Comparison of ENCODE assay signal across 21 cellular contexts in the genomic region with DNA sequence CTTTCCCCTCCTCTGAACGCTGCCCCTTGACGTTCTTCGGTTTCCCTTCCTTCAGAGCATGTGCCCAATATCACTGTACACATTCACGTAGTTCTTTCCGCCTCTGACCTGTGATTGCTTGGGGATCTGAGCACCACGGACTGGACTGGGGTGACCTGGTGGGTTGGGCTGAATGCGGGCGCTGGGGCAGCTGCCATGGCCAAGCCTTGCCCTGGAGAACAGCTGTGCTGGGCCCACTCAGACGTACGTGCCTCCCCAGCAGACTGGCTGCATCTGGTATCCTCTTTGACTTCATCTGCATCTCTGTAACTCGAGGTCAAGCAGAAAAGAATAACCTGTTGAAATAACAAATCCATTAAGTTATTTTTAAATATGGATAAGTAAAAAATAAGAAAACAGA. TPM values are rescaled to one million over a fixed set of nuclear protein-coding genes. Genes with fewer than 3 reads are reported as not detected.
DNase-seq lines count a peak whose midpoint lies in the region; ATAC-seq, FAIRE-seq and TF ChIP-seq lines count a peak whose summit lies in the region.
"Had no signal": no experiment of that assay in that cellular context is flagged by ENCODE, and none has a peak within 500 bp of the region (broad histone marks: within the 10 kb centered on the region; RNA-seq: fewer than 3 reads in every experiment).

No MANE protein-coding gene starts in this region.

- no TSS peak for BruUV-seq in K562 (replicated peaks; lab: Mats Ljungman, UMichigan)

- ATAC-seq in K562 (no peak), psoas muscle (peak in 3 of 4 donors; percentile 23 to 53 (median 50))

- H3K27ac Mint-ChIP-seq in endothelial cell (ENCODE audit: unreplicated experiment): no peak overlapping the region
- H3K27ac Mint-ChIP-seq: CD4-positive, alpha-beta T cell; H9 had no signal

- H3K27me3 ChIP-seq in left ventricle myocardium inferior (ENCODE audit: low read depth) (no peaks in the 10 kb centered on the region), K562 (ENCODE audit: control insufficient read depth in 2 of 2, insufficient read depth in 2 of 2, low read length in 2 of 2) (no peaks in the 10 kb centered on the region), psoas muscle (ENCODE audit: insufficient read depth in 3 of 3, low read length in 2 of 3) (no peaks in the 10 kb centered on the region), esophagus muscularis mucosa (no peaks in the 10 kb centered on the region)

- no peaks in the 10 kb centered on the region for H4K20me1 ChIP-seq in K562 (replicated peaks; ENCODE audit: control insufficient read depth, insufficient read depth, low read length)

- H3K36me3 Mint-ChIP-seq in endothelial cell (ENCODE audit: low read depth, unreplicated experiment): no peaks in the 10 kb centered on the region

- no peaks in the 10 kb centered on the region for H3K9me1 ChIP-seq in K562 (ENCODE audit: control insufficient read depth, insufficient read depth, low read length)

- no peaks in the 10 kb centered on the region for H3K36me3 ChIP-seq in left ventricle myocardium inferior
- H3K36me3 ChIP-seq in K562 (ENCODE audit: control insufficient read depth, insufficient read depth, low read length): no peaks in the 10 kb centered on the region
- no peaks in the 10 kb centered on the region for H3K36me3 ChIP-seq in psoas muscle (ENCODE audit: insufficient read depth in 1 of 2, low read depth in 1 of 2)
- no peaks in the 10 kb centered on the region for H3K36me3 ChIP-seq in esophagus muscularis mucosa

- POLR2A ChIA-PET in K562 (lab: Yijun Ruan, JAX): interaction anchor here (0.8 to 1.7 kb wide), 4 partner anchors 10 to 256 kb away, joined by 3 to 5 read pairs (median 4); no protein-coding TSS in a partner anchor

- H3K4me2 ChIP-seq in K562 (ENCODE audit: insufficient read depth, low read length): no peak overlapping the region

- DNase-seq in left ventricle myocardium inferior: no peak
- DNase-seq in cardiac septum (ENCODE audit: low spot score): no peak
- no peak for DNase-seq in K562 (ENCODE audit: extremely low read depth in 1 of 4, low spot score in 3 of 4)
- no peak for DNase-seq in psoas muscle
- DNase-seq in endothelial cell (ENCODE audit: low spot score): no peak
- no peak for DNase-seq in esophagus muscularis mucosa (ENCODE audit: extremely low spot score)
- no peak for DNase-seq in A172 (ENCODE audit: low spot score)
- DNase-seq: ACHN; Caco-2; CD4-positive, alpha-beta T cell; DMS79 treated with DMSO at 0.1 percent for 48 hours; GF-D8; H9; IMR-90 had no signal

- peaks cover 22% of the 10 kb centered on the region for H3K4me1 ChIP-seq in left ventricle myocardium inferior
- no peaks in the 10 kb centered on the region; a peak in 1 of 5 replicates for H3K4me1 ChIP-seq in K562 (replicated peaks in 1 of 2; ENCODE audit: control insufficient read depth in 2 of 2, insufficient read depth in 2 of 2, low read length in 2 of 2)
- no peaks in the 10 kb centered on the region for H3K4me1 ChIP-seq in psoas muscle
- H3K4me1 ChIP-seq in esophagus muscularis mucosa: peaks cover 0 to 12% (median 9%) of the 10 kb centered on the region in 4 donors
- H3K4me1 ChIP-seq: Caco-2 had no signal

- CTCF ChIA-PET in K562 (lab: Yijun Ruan, JAX; ENCODE audit: low intra/inter-chr PET ratio): interaction anchor here (2.2 kb wide), 1 partner anchor 234 kb away, joined by 14 read pairs; no protein-coding TSS in a partner anchor

- H3K9ac ChIP-seq in K562 (ENCODE audit: insufficient read depth in 1 of 2, low read depth in 2 of 2, low read length in 2 of 2): peak overlapping the region in 1 of 2 experiments; percentile 60; a peak in 1 of 4 replicates

- TF ChIP-seq RAD21 in K562 (CRISPR knock-in tag; conservative IDR thresholded peaks at IDR 0.05 in 1 of 2, IDR thresholded peaks at IDR 0.05 in 1 of 2): no peak

- no peak for TF ChIP-seq POLR2A in K562 (conservative IDR thresholded peaks at IDR 0.05)
- TF ChIP-seq POLR2A in esophagus muscularis mucosa (IDR thresholded peaks at IDR 0.05; ENCODE audit: low read depth): no peak

- in situ Hi-C loops in K562 (cut with MboI): no loop called here

- H3K4me3 Mint-ChIP-seq in endothelial cell (ENCODE audit: unreplicated experiment): no peak overlapping the region
- H3K4me3 Mint-ChIP-seq: CD4-positive, alpha-beta T cell; H9 had no signal

- peaks cover 15% of the 10 kb centered on the region for H3K4me1 Mint-ChIP-seq in endothelial cell (ENCODE audit: unreplicated experiment)

- H3K4me3 ChIP-seq in left ventricle myocardium inferior: no peak overlapping the region
- H3K4me3 ChIP-seq in K562: no peak overlapping the region
- H3K4me3 ChIP-seq in psoas muscle: no peak overlapping the region
- no peak overlapping the region for H3K4me3 ChIP-seq in esophagus muscularis mucosa
- H3K4me3 ChIP-seq: GM12878 had no signal

- TF ChIP-seq EP300 in K562 (IDR thresholded peaks at IDR 0.05; ENCODE audit: low read length) (no peak), esophagus muscularis mucosa (IDR thresholded peaks at IDR 0.05) (no peak)

- H3K27me3 Mint-ChIP-seq in endothelial cell (ENCODE audit: unreplicated experiment): no peaks in the 10 kb centered on the region
- H3K27me3 Mint-ChIP-seq: CD4-positive, alpha-beta T cell had no signal

- peak overlapping the region; percentile 31 for H3K27ac ChIP-seq in left ventricle myocardium inferior (replicated peaks)
- H3K27ac ChIP-seq in K562 (ENCODE audit: extremely low read depth, low read depth, low read length): no peak overlapping the region
- no peak overlapping the region for H3K27ac ChIP-seq in psoas muscle
- no peak overlapping the region for H3K27ac ChIP-seq in esophagus muscularis mucosa (replicated peaks in 1 of 4)
- H3K27ac ChIP-seq: C4-2B had no signal

- 23% methylated on average over 11 of the region's 11 CpGs for WGBS in K562 (ENCODE audit: insufficient coverage, low coverage, missing lambda C conversion rate)
- 34 to 40% (median 35%) methylated on average over 11 of the region's 11 CpGs for WGBS in psoas muscle, 3 donors
- 72% methylated on average over 11 of the region's 11 CpGs for whole genome bisulfite sequencing in esophagus muscularis mucosa

- no peak for FAIRE-seq in K562 (lab: Jason Lieb, UNC)
- FAIRE-seq: A204.1, D721Med, GM12878, GM19239, H1, HTR-8/SVneo had no signal

- no peak for TF ChIP-seq CTCF in left ventricle myocardium inferior (IDR thresholded peaks at IDR 0.05; ENCODE audit: borderline replicate concordance)
- no peak for TF ChIP-seq CTCF in K562 (IDR thresholded peaks at IDR 0.05 in 2 of 3, conservative IDR thresholded peaks at IDR 0.05 in 1 of 3; ENCODE audit: insufficient read depth in 2 of 3, low read depth in 1 of 3, low read length in 3 of 3)
- TF ChIP-seq CTCF in psoas muscle (IDR thresholded peaks at IDR 0.05): no peak
- no peak for TF ChIP-seq CTCF in endothelial cell (IDR thresholded peaks at IDR 0.05; ENCODE audit: unreplicated experiment)
- no peak for TF ChIP-seq CTCF in esophagus muscularis mucosa (IDR thresholded peaks at IDR 0.05)

- no peaks in the 10 kb centered on the region for H3K9me3 ChIP-seq in left ventricle myocardium inferior (replicated peaks)
- no peaks in the 10 kb centered on the region for H3K9me3 ChIP-seq in K562 (replicated peaks; ENCODE audit: control insufficient read depth, insufficient read depth, low read depth, low read length)
- H3K9me3 ChIP-seq in psoas muscle: no peaks in the 10 kb centered on the region
- no peaks in the 10 kb centered on the region for H3K9me3 ChIP-seq in esophagus muscularis mucosa
- H3K9me3 ChIP-seq: Caco-2 had no signal

- intact Hi-C loops in left ventricle myocardium inferior (cut with micrococcal nuclease): no loop called here
- intact Hi-C loops in cardiac septum (cut with DNase I): loop anchor here (2.0 to 5.0 kb wide), 2 partner anchors 169 to 233 kb away; a partner anchor contains a TSS
- intact Hi-C loops in K562 (cut with micrococcal nuclease): loop anchor here (10.0 kb wide), 1 partner anchor 677 kb away; no protein-coding TSS in a partner anchor
- intact Hi-C loops in psoas muscle (cut with DNase I): loop anchor here (2.0 to 5.0 kb wide), 2 partner anchors 233 to 254 kb away; a partner anchor contains a TSS
- intact Hi-C loops in esophagus muscularis mucosa (cut with DNase I): loop anchor here (5.0 kb wide), 1 partner anchor 59 kb away; no protein-coding TSS in a partner anchor

- no peaks in the 10 kb centered on the region for H3K79me2 ChIP-seq in K562 (ENCODE audit: control insufficient read depth, insufficient read depth, low read length)

- peak overlapping the region; percentile 28 for H2AFZ ChIP-seq in K562 (ENCODE audit: low read depth, low read length)

- H3K9me3 Mint-ChIP-seq in endothelial cell (ENCODE audit: unreplicated experiment): no peaks in the 10 kb centered on the region
- H3K9me3 Mint-ChIP-seq: CD4-positive, alpha-beta T cell; H9 had no signal

TF ChIP-seq in K562, 482 proteins besides CTCF, POLR2A, EP300 and RAD21 (continues in another document):
- TF ChIP-seq ZNF780A (CRISPR knock-in tag; IDR thresholded peaks at IDR 0.05): no peak
- TF ChIP-seq POU5F1 (IDR thresholded peaks at IDR 0.05; ENCODE audit: borderline replicate concordance, low read depth, low read length, partially characterized antibody): no peak
- TF ChIP-seq SMAD4 (CRISPR knock-in tag; conservative IDR thresholded peaks at IDR 0.05): no peak
- no peak for TF ChIP-seq E2F3 (CRISPR knock-in tag; IDR thresholded peaks at IDR 0.05)

RNA-seq across cellular contexts. Expression of a gene that starts 35.1 kb away (rescaled TPM):
- total RNA-seq in left ventricle myocardium inferior (3.5 TPM), cardiac septum (5.5 TPM), K562 (2014; rRNA removed) (0.04 and 0.09 TPM in 2 replicates), K562 (2014; rRNA removed; fragmentation: Illumina TruSeq; extraction: Trizol) (0.10 and 0.11 TPM in 2 replicates), K562 (2015; rRNA removed; fragmentation: Illumina TruSeq; extraction: Trizol) (0.07 and 0.08 TPM in 2 replicates), K562 (2021) (0.09 and 0.16 TPM in 2 replicates), psoas muscle (1 to 10 TPM; 1.2 to 2.8 (median 2.1) TPM), endothelial cell (ENCODE audit: unreplicated experiment) (82.5 TPM), esophagus muscularis mucosa (1 to 10 TPM; 5.3 to 6.6 (median 6.2) TPM)
- total RNA-seq in K562 (2011; cell fraction: chromatin; rRNA removed; ENCODE audit: low replicate concordance): 0.37 and 0.74 TPM in 2 replicates
- 0.17 and 0.26 TPM in 2 replicates for total RNA-seq in K562 (2011; cell fraction: nucleolus; rRNA removed)
- 0.15 and 0.31 TPM in 2 replicates for total RNA-seq in K562 (2011; cell fraction: nucleoplasm; rRNA removed)
- polyA plus RNA-seq in K562 (2011; rRNA removed) (0.08 TPM in 2 replicates), K562 (2014; fragmentation: Illumina TruSeq; extraction: Trizol) (0.01 and 0.03 TPM in 2 replicates), K562 (2014; fragmentation: Nextera tagmentation; extraction: Ambion mirVana) (under 1 TPM in 1 of 2 experiments, not detected in 1; 0.01 TPM), K562 (2014; rRNA removed) (0.03 TPM in 1 of 2 replicates, not detected in the other), psoas muscle (1 to 10 TPM in 1 of 3 donors, under 1 TPM in 2; 0.35 to 1.9 (median 0.88) TPM)
- polyA plus RNA-seq in K562 (2011; cell fraction: cytosol; rRNA removed): 0.04 TPM in 1 of 2 replicates, not detected in the other
- polyA plus RNA-seq in K562 (2011; cell fraction: nucleus; rRNA removed): 0.10 and 0.33 TPM in 2 replicates
- 0.05 and 0.33 TPM in 2 replicates for polyA plus RNA-seq in K562 (2012)
- polyA minus RNA-seq in K562 (2011; rRNA and poly(A)+ RNA removed): 0.18 TPM in 2 replicates
- polyA minus RNA-seq in K562 (2011; cell fraction: cytosol; rRNA and poly(A)+ RNA removed): not detected in 2 replicates
- polyA minus RNA-seq in K562 (2011; cell fraction: nucleus; rRNA and poly(A)+ RNA removed): 0.27 and 1.00 TPM in 2 replicates
- 5.0 and 5.2 TPM in 2 replicates for total RNA-seq in A172 (2014; rRNA removed; shearing (Covaris generic))

Comparison
In these comparisons a context has a peak if more than half of its experiments do, and no peak if none do; other contexts are left out.
1. RNA of a gene that starts 35.1 kb away (total RNA-seq): 82.5 TPM in endothelial cell (single experiment); 5.3 to 6.6 TPM in esophagus muscularis mucosa, 5.5 TPM in cardiac septum (single experiment), 5.0 to 5.2 TPM in A172, 3.5 TPM in left ventricle myocardium inferior (single experiment), 1.2 to 2.8 TPM in psoas muscle and 0.04 to 0.74 TPM in K562; every median in the first group is over 10 times any median in the second.